ENCODE assay signal across 21 cellular contexts in the genomic region with DNA sequence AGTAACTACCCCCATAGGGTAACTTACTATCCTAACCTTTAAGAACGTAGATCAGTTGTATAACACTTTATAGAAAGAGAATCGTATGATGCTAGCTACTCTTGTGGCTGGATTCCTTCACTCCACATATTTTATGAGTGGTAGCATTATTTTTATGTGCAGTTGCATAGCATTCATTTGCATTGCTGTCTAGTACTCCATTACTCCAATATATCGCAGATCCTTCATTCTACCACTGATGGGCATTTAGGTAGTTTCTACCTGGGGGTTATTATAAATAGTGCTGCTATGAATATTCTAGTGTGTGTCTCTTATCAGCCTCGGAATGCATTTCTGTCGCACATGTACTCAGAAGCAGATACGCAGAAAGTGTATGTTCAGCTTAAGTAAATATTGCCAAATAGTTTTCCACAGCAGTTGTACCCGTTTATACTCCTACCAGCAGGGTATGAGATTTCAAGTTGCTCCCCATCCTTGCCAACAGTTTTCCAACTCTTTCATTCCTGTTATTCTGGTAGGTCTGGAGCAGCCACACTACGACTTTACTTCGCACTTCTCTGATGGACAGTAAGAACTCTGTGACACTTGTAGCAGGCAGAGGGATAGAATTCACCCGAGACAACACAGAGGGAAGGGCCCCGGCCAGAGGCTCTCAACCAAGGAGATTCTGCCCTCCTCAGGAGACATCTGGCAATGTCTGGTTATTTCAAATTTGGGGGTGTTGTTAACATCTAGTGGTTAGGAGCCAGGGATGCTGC. TPM values are rescaled to one million over a fixed set of nuclear protein-coding genes. Genes with fewer than 3 reads are reported as not detected.
A peak's percentile ranks its signal among the peaks of the same experiment; 100 is the strongest.
DNase-seq lines count a peak whose midpoint lies in the region; ATAC-seq, FAIRE-seq and TF ChIP-seq lines count a peak whose summit lies in the region.
"Had no signal": no experiment of that assay in that cellular context is flagged by ENCODE, and none has a peak within 500 bp of the region (broad histone marks: within the 10 kb centered on the region; RNA-seq: fewer than 3 reads in every experiment).

No MANE protein-coding gene starts in this region.

- H3K4me3 ChIP-seq in AG10803 (ENCODE audit: low read length) (no peak overlapping the region), LNCaP clone FGC (ENCODE audit: low read depth, low read length) (no peak overlapping the region), choroid plexus epithelial cell (ENCODE audit: low read depth, low read length) (no peak overlapping the region), right lobe of liver (no peak overlapping the region), uterus (no peak overlapping the region)
- H3K4me3 ChIP-seq: A549, lung, spleen, transverse colon had no signal

- H3K4me1 ChIP-seq in right lobe of liver: peaks cover 0 to 4% (median 1%) of the 10 kb centered on the region in 4 donors
- no peaks in the 10 kb centered on the region for H3K4me1 ChIP-seq in uterus
- H3K4me1 ChIP-seq: A549 had no signal

- H3K9me3 ChIP-seq in right lobe of liver (no peaks in the 10 kb centered on the region), uterus (no peaks in the 10 kb centered on the region)
- H3K9me3 ChIP-seq: A549, SK-N-SH, spleen, transverse colon had no signal

- H3K36me3 ChIP-seq in right lobe of liver: no peaks in the 10 kb centered on the region
- no peaks in the 10 kb centered on the region for H3K36me3 ChIP-seq in uterus
- H3K36me3 ChIP-seq: spleen, transverse colon had no signal

- ATAC-seq in right lobe of liver: peak; percentile 39 to 80 (median 68)
- ATAC-seq in HG03342 (IDR thresholded peaks at IDR 0.05; ENCODE audit: unreplicated experiment): no peak
- no peak for ATAC-seq in GM18868 (IDR thresholded peaks at IDR 0.05; ENCODE audit: unreplicated experiment)
- ATAC-seq: stimulated activated memory B cell treated with anti-CD40 and anti-IgM and Interleukin-4, amounts not matched to agents 10 μg/mL and 1 μg/mL and 100 μg/mL, for 72 hours had no signal

- TF ChIP-seq POLR2A in right lobe of liver (IDR thresholded peaks at IDR 0.05) (no peak), uterus (IDR thresholded peaks at IDR 0.05) (no peak)

- H3K27me3 ChIP-seq in right lobe of liver: no peaks in the 10 kb centered on the region
- no peaks in the 10 kb centered on the region for H3K27me3 ChIP-seq in uterus
- H3K27me3 ChIP-seq: spleen, transverse colon had no signal

- H3K27ac ChIP-seq in right lobe of liver (no peak overlapping the region), uterus (no peak overlapping the region)
- H3K27ac ChIP-seq: A549, spleen, transverse colon had no signal

- FAIRE-seq in RCC 7860 (lab: Jason Lieb, UNC): no peak
- FAIRE-seq: A549, HTR-8/SVneo had no signal

- intact Hi-C loops in right lobe of liver (cut with DNase I) (loop anchor here (5.0 to 10.0 kb wide), 2 partner anchors 271 to 279 kb away; no protein-coding TSS in a partner anchor), uterus (cut with DNase I; ENCODE audit: low total_unique reads) (loop anchor here (5.0 to 10.0 kb wide), 2 partner anchors 151 to 276 kb away; no protein-coding TSS in a partner anchor)

- DNase-seq in AG10803 (ENCODE audit: low read depth) (no peak), LNCaP clone FGC (ENCODE audit: low read depth) (peak; percentile 92), choroid plexus epithelial cell (ENCODE audit: low read depth) (no peak), right lobe of liver (no peak), RCC 7860 (ENCODE audit: low spot score) (no peak), uterus (no peak)
- DNase-seq: activated gamma-delta T cell treated with Interleukin-2 at 50 U/mL for 16 hours, anterior cingulate cortex, naive B cell, NCI-H69, posterior cingulate gyrus, SK-N-SH, spleen, T1000, transverse colon had no signal

- TF ChIP-seq CTCF in AG10803 (conservative IDR thresholded peaks at IDR 0.05; ENCODE audit: low read length) (peak; percentile 15; the same call in 1 of the 2 replicates), LNCaP clone FGC (IDR thresholded peaks at IDR 0.05; ENCODE audit: control insufficient read depth, extremely low read depth, insufficient read depth) (no peak), choroid plexus epithelial cell (conservative IDR thresholded peaks at IDR 0.05; ENCODE audit: low read depth, low read length) (peak; percentile 21), right lobe of liver (IDR thresholded peaks at IDR 0.05) (peak in 1 of 4 donors; percentile 28), uterus (IDR thresholded peaks at IDR 0.05) (no peak)

- WGBS in right lobe of liver (ENCODE audit: insufficient coverage, low coverage, low lambda C conversion rate, missing lambda C conversion rate): 73% methylated on average over 11 of the region's 11 CpGs

RNA-seq across cellular contexts. Expression of a gene that starts 9.8 kb away (rescaled TPM):
- total RNA-seq in right lobe of liver: 10 to 100 TPM; 10.4 to 22.4 (median 15.2) TPM
- total RNA-seq in uterus: 100 to 1,000 TPM in 3 of 4 donors, 10 to 100 TPM in 1; 79.3 to 144 (median 143) TPM

Comparison
In these comparisons a context has a peak if more than half of its experiments do, and no peak if none do; other contexts are left out.
1. CTCF ChIP-seq: peak in AG10803 (single experiment) and choroid plexus epithelial cell (single experiment); none in LNCaP clone FGC (single experiment) and uterus (0 of 4).
2. ATAC-seq: peak in right lobe of liver (4 of 4); none in HG03342 (single experiment) and GM18868 (single experiment).